In genomic region chr6:139381216-139381615, GRCh38 we compare ENCODE assay signal across 17 cellular contexts. TPM values are rescaled to one million over a fixed set of nuclear protein-coding genes. Genes with fewer than 3 reads are reported as not detected.
A peak's percentile ranks its signal among the peaks of the same experiment; 100 is the strongest.
DNase-seq lines count a peak whose midpoint lies in the region; ATAC-seq and TF ChIP-seq lines count a peak whose summit lies in the region.
"Had no signal": no experiment of that assay in that cellular context is flagged by ENCODE, and none has a peak within 500 bp of the region (broad histone marks: within the 10 kb centered on the region; RNA-seq: fewer than 3 reads in every experiment).

No MANE protein-coding gene starts in this region.

- 51% methylated on average over 5 of the region's 5 CpGs for WGBS in esophagus muscularis mucosa
- 57 to 62% methylated on average over 5 of the region's 5 CpGs for WGBS in thyroid gland, 2 donors

- peaks cover 4% of the 10 kb centered on the region for H3K9me3 Mint-ChIP-seq in mesothelial cell of epicardium

- H3K9me3 ChIP-seq in esophagus muscularis mucosa (no peaks in the 10 kb centered on the region), thyroid gland (no peaks in the 10 kb centered on the region)

- H3K27ac Mint-ChIP-seq in mesothelial cell of epicardium, result peak overlapping the region; percentile 75

- peaks cover 4% of the 10 kb centered on the region for H3K36me3 Mint-ChIP-seq in mesothelial cell of epicardium
- H3K36me3 Mint-ChIP-seq: CD14-positive monocyte had no signal

- H3K4me3 ChIP-seq in HL-60 (replicated peaks; ENCODE audit: insufficient read depth, low read length), result no peak overlapping the region
- H3K4me3 ChIP-seq in esophagus muscularis mucosa, result no peak overlapping the region
- no peak overlapping the region for H3K4me3 ChIP-seq in thyroid gland (replicated peaks in 1 of 3)

- no peak for TF ChIP-seq CTCF in HL-60 (IDR thresholded peaks at IDR 0.05; ENCODE audit: insufficient read depth, low read length)
- TF ChIP-seq CTCF in esophagus muscularis mucosa (IDR thresholded peaks at IDR 0.05), result no peak
- TF ChIP-seq CTCF in mesothelial cell of epicardium (IDR thresholded peaks at IDR 0.05; ENCODE audit: unreplicated experiment), result no peak
- TF ChIP-seq CTCF in thyroid gland (IDR thresholded peaks at IDR 0.05), result no peak
- TF ChIP-seq CTCF in foreskin keratinocyte (conservative IDR thresholded peaks at IDR 0.05), result no peak

- DNase-seq in HL-60 (ENCODE audit: low read depth in 1 of 2, low spot score in 1 of 2) (no peak), esophagus muscularis mucosa (ENCODE audit: extremely low spot score) (peak; percentile 7), mesothelial cell of epicardium (ENCODE audit: low spot score in 2 of 2, unreplicated experiment in 2 of 2) (no peak), thyroid gland (no peak), foreskin keratinocyte (no peak), HPDE6-E6E7 (ENCODE audit: extremely low spot score) (no peak)
- DNase-seq in stimulated activated CD4-positive, alpha-beta T cell treated with anti-CD3 and anti-CD28 coated beads, Interleukin-15, amount 100 ng/mL, for 24 hours, result no peak
- DNase-seq: DMS153, H7, NCI-H1048, NCI-H1436 treated with DMSO at 0.1 percent for 48 hours, NCI-H2081 treated with DMSO at 0.1 percent for 48 hours, NCI-H510A had no signal

- peaks cover 24% of the 10 kb centered on the region for H3K4me1 Mint-ChIP-seq in mesothelial cell of epicardium

- TF ChIP-seq EP300 in esophagus muscularis mucosa (IDR thresholded peaks at IDR 0.05), result no peak

- intact Hi-C loops in esophagus muscularis mucosa (cut with DNase I) (no loop called here), thyroid gland (cut with DNase I) (no loop called here)

- H3K4me1 ChIP-seq in esophagus muscularis mucosa (peaks cover 10 to 17% (median 11%) of the 10 kb centered on the region in 4 donors), thyroid gland (peaks cover 0 to 13% of the 10 kb centered on the region in 2 donors), foreskin keratinocyte (peaks cover 5% of the 10 kb centered on the region)

- no peak for ATAC-seq in foreskin keratinocyte
- ATAC-seq in HG03354 (IDR thresholded peaks at IDR 0.05; ENCODE audit: poor library complexity, severe bottlenecking, unreplicated experiment), result no peak
- ATAC-seq: Right ventricle myocardium inferior had no signal

- H3K27me3 ChIP-seq in HL-60 (ENCODE audit: insufficient read depth, poor library complexity, severe bottlenecking) (no peaks in the 10 kb centered on the region), esophagus muscularis mucosa (no peaks in the 10 kb centered on the region), thyroid gland (no peaks in the 10 kb centered on the region), foreskin keratinocyte (no peaks in the 10 kb centered on the region)

- no peak overlapping the region for H3K4me3 Mint-ChIP-seq in mesothelial cell of epicardium
- H3K4me3 Mint-ChIP-seq: CD14-positive monocyte had no signal

- H3K27ac ChIP-seq in HL-60 (replicated peaks) (peak overlapping the region; percentile 63), esophagus muscularis mucosa (replicated peaks in 1 of 4) (no peak overlapping the region), thyroid gland (peak overlapping the region in 2 of 3 donors; percentile 6 to 13), foreskin keratinocyte (no peak overlapping the region)
- H3K27ac ChIP-seq: KMS-11 had no signal

- no peaks in the 10 kb centered on the region for H3K27me3 Mint-ChIP-seq in mesothelial cell of epicardium (ENCODE audit: low read depth)

- TF ChIP-seq POLR2A in esophagus muscularis mucosa (IDR thresholded peaks at IDR 0.05; ENCODE audit: low read depth) (no peak), thyroid gland (IDR thresholded peaks at IDR 0.05) (no peak)

- no peaks in the 10 kb centered on the region for H3K36me3 ChIP-seq in esophagus muscularis mucosa
- no peaks in the 10 kb centered on the region for H3K36me3 ChIP-seq in thyroid gland

RNA-seq across cellular contexts. Expression of gene CITED2, which starts 6.8 kb away (rescaled TPM):
- 100 to 1,000 TPM; 144 to 844 (median 324) TPM for total RNA-seq in esophagus muscularis mucosa
- total RNA-seq in mesothelial cell of epicardium, result 85.0 to 92.9 TPM (median 91.1 TPM) in 3 replicates
- total RNA-seq in thyroid gland, result 100 to 1,000 TPM; 178 to 354 (median 261) TPM
- 9.8 and 13.8 TPM in 2 replicates for total RNA-seq in foreskin keratinocyte
- polyA plus RNA-seq in foreskin keratinocyte, result 7.9 and 11.0 TPM in 2 replicates

Comparison
In these comparisons a context has a peak if more than half of its experiments do, and no peak if none do; other contexts are left out.
1. H3K27ac ChIP-seq: peak in HL-60 (single experiment) and thyroid gland (2 of 3); none in esophagus muscularis mucosa (0 of 4) and foreskin keratinocyte (single experiment).